8 cellular contexts compared by ENCODE assay signal in the genomic region with DNA sequence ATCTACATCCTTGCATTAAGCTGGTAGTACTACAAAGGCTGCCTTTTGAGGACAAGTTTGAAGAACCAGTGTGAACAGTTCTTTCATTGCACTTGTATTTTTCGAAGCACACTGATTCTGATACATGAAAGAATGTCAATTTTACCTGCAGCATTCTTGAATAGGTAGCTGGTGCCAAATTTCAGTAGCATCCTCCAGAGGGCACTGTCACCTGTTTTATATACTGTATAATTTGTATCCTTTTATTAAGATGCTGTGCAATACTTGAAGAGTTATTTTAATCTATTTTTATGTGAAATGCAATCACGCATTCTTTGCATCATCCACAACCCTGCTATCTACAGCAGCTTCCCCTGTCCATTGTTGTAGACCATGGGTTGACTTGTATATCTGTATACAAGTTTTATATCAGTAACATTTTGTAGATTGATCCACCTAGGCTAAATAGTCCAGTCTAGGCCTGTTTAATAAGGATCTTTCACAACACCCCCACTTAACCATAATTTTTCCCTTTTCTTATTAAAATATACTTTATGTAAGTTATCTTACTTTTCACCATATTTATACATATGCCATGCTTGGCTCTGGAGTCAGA.
DNase-seq lines count a peak whose midpoint lies in the region; ATAC-seq, FAIRE-seq and TF ChIP-seq lines count a peak whose summit lies in the region.

No MANE protein-coding gene starts in this region.

- POLR2A ChIA-PET in WTC11 (lab: Charles Lee) = interaction anchor here (1.0 kb wide), 1 partner anchor 329 kb away, joined by 3 read pairs; no protein-coding TSS in a partner anchor

- no peaks in the 10 kb centered on the region for H3K9me3 Mint-ChIP-seq in WTC11

- no peaks in the 10 kb centered on the region for H3K36me3 Mint-ChIP-seq in WTC11

- TF ChIP-seq CTCF in LNCAP (IDR thresholded peaks at IDR 0.05) (peak; percentile 73), WTC11 (IDR thresholded peaks at IDR 0.05) (no peak)

- H3K4me3 Mint-ChIP-seq in WTC11 = no peak overlapping the region

- H3K27ac Mint-ChIP-seq in WTC11 = no peak overlapping the region

- no peaks in the 10 kb centered on the region for H3K27me3 Mint-ChIP-seq in WTC11 (ENCODE audit: low read depth)

- CTCF ChIA-PET in WTC11 (lab: Charles Lee) = interaction anchor here (0.6 to 2.0 kb wide), 10 partner anchors 8 to 596 kb away, joined by 3 to 4 read pairs (median 3); no protein-coding TSS in a partner anchor

- peak; percentile 47; the same call in 1 of the 2 replicates for ATAC-seq in WTC11

- peak; percentile 83 for DNase-seq in DMS53 (lab: John Stamatoyannopoulos, UW)
- peak; percentile 15 for DNase-seq in WTC11 (ENCODE audit: low spot score)
- DNase-seq in kidney tubule cell (ENCODE audit: low spot score) = peak; percentile 42
- DNase-seq in NOMO-1 (lab: John Stamatoyannopoulos, UW; ENCODE audit: unreplicated experiment in 2 of 2) = no peak
- no peak for DNase-seq in activated effector memory CD4-positive, alpha-beta T cell treated with Interleukin-2 at 50 U/mL for 16 hours
- DNase-seq in GM12891 (ENCODE audit: insufficient read length, low spot score) = no peak
- DNase-seq in cerebellar nuclear complex (lab: John Stamatoyannopoulos, UW) = no peak

- peaks cover 41% of the 10 kb centered on the region for H3K4me1 Mint-ChIP-seq in WTC11

- FAIRE-seq in GM12891 (lab: Jason Lieb, UNC) = no peak

- no peak for TF ChIP-seq POLR2A in GM12891 (IDR thresholded peaks at IDR 0.05; ENCODE audit: low read depth, low read length)

TF ChIP-seq in WTC11, 78 proteins besides CTCF, POLR2A, EP300 and RAD21 (continues in another document):
- TF ChIP-seq GRHL2 (CRISPR knock-in tag; IDR thresholded peaks at IDR 0.05; ENCODE audit: insufficient replicate concordance, severe bottlenecking) = no peak
- no peak for TF ChIP-seq CREB1 (CRISPR knock-in tag; IDR thresholded peaks at IDR 0.05)
- TF ChIP-seq AFF4 (CRISPR knock-in tag; IDR thresholded peaks at IDR 0.05; ENCODE audit: borderline replicate concordance) = no peak
- no peak for TF ChIP-seq USF1 (CRISPR knock-in tag; IDR thresholded peaks at IDR 0.05)

TF ChIP-seq in GM12891, 5 proteins besides CTCF, POLR2A, EP300 and RAD21:
- no peak for TF ChIP-seq SPI1 (IDR thresholded peaks at IDR 0.05; ENCODE audit: low read depth, low read length)
- TF ChIP-seq PAX5 (IDR thresholded peaks at IDR 0.05; ENCODE audit: insufficient read depth, low read length, severe bottlenecking) = no peak
- TF ChIP-seq POU2F2 (IDR thresholded peaks at IDR 0.05; ENCODE audit: low read depth, low read length) = no peak
- TF ChIP-seq POLR2AphosphoS5 (IDR thresholded peaks at IDR 0.05; ENCODE audit: low read depth, low read length) = no peak
- TF ChIP-seq TAF1 (IDR thresholded peaks at IDR 0.05; ENCODE audit: low read depth, low read length) = no peak

Comparison
In these comparisons a context has a peak if more than half of its experiments do, and no peak if none do; other contexts are left out.
1. DNase-seq: peak in DMS53 (single experiment), WTC11 (single experiment) and kidney tubule cell (single experiment); none in NOMO-1 (0 of 2), activated effector memory CD4-positive, alpha-beta T cell treated with Interleukin-2 at 50 U/mL for 16 hours (single experiment), GM12891 (single experiment) and cerebellar nuclear complex (0 of 2).